In genomic region chr19:40575326-40575725, GRCh38 we compare ENCODE assay signal across 1 cellular context.
TF ChIP-seq lines count a peak whose summit lies in the region.

No MANE protein-coding gene starts in this region.

TF ChIP-seq in HCT116, 20 proteins besides CTCF, POLR2A, EP300 and RAD21 (continued from another document):
- TF ChIP-seq REST (IDR thresholded peaks at IDR 0.05; ENCODE audit: low read depth) (no peak), EZH2phosphoT487 (IDR thresholded peaks at IDR 0.05; ENCODE audit: borderline replicate concordance) (no peak), EGR1 (IDR thresholded peaks at IDR 0.05; ENCODE audit: low read depth) (no peak), MAX (IDR thresholded peaks at IDR 0.05) (no peak), JUND (IDR thresholded peaks at IDR 0.05) (no peak), CBX3 (IDR thresholded peaks at IDR 0.05; ENCODE audit: low read depth) (no peak), ELF1 (IDR thresholded peaks at IDR 0.05; ENCODE audit: borderline replicate concordance, low read depth) (no peak), ATF3 (IDR thresholded peaks at IDR 0.05) (no peak), POLR2AphosphoS5 (IDR thresholded peaks at IDR 0.05; ENCODE audit: low read depth, low read length) (no peak)
